Comparison of ENCODE assay signal across 1 cellular context in the genomic region with DNA sequence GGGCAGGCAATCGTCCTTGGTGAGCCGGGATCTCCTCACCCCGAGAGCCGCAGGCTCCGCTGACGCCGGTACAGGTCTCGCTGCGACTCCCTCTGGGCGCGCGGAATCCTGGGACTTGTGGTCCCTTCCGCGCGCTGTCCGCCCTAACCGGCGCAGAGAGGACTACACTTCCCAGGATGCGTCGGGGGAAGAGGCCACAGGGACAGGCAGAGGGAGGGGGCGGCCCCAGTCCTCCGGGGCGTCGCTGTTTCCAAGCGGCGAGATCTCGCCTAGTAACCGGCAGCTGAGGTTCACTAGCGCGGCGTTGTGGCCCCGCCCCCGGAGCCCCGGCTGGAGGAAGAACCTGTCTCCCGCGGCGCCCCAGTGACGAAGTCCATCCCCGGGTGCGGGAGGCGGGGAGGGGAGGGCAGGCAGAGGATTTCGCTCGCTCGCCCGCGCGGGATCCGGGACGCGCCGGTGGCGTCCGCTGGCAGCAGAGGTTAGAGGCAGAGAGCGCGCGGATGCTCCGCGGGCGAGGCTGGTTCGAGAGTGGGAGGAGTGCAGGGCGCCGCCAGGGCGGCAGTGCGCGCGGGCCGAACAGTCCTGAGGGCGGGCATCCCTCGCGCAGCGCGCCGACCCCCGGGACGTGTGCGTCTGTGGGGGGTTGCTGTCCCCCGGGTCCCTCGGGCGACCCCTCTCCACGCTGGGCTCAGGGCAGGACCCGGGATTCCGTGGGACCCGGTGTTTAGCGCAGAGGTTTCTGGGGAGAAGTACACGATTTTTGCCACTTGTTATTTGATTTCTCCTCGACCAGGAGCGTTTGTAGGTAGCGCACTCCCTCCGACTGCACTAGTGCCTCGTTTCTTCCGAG.
TF ChIP-seq lines count a peak whose summit lies in the region.

A gene (plus strand): TSS at position 363 of the 850 bp plus-strand sequence. CDS start 1,400 bp downstream, outside the sequence.

TF ChIP-seq in WTC11, 78 proteins besides CTCF, POLR2A, EP300 and RAD21 (continued from another document and continues in another):
- TF ChIP-seq ZNF317 (CRISPR knock-in tag; IDR thresholded peaks at IDR 0.05; ENCODE audit: borderline replicate concordance, low read depth) (no peak), TCF7 (CRISPR knock-in tag; IDR thresholded peaks at IDR 0.05; ENCODE audit: low read depth) (no peak), SOX15 (CRISPR knock-in tag; IDR thresholded peaks at IDR 0.05) (no peak), ZNF671 (CRISPR knock-in tag; IDR thresholded peaks at IDR 0.05) (no peak), OVOL2 (CRISPR knock-in tag; IDR thresholded peaks at IDR 0.05; ENCODE audit: borderline replicate concordance) (no peak), MYBL2 (CRISPR knock-in tag; IDR thresholded peaks at IDR 0.05) (no peak), PRRX2 (CRISPR knock-in tag; IDR thresholded peaks at IDR 0.05) (no peak), ZNF263 (CRISPR knock-in tag; IDR thresholded peaks at IDR 0.05; ENCODE audit: low read depth) (no peak), TEAD4 (CRISPR knock-in tag; IDR thresholded peaks at IDR 0.05) (no peak), ZBTB21 (CRISPR knock-in tag; IDR thresholded peaks at IDR 0.05; ENCODE audit: borderline replicate concordance) (no peak), ATF1 (CRISPR knock-in tag; IDR thresholded peaks at IDR 0.05) (no peak), GRHL2 (CRISPR knock-in tag; IDR thresholded peaks at IDR 0.05; ENCODE audit: insufficient replicate concordance, severe bottlenecking) (no peak), NFYB (CRISPR knock-in tag; conservative IDR thresholded peaks at IDR 0.05; ENCODE audit: low read depth) (no peak)
- TF ChIP-seq, protein P1, sequence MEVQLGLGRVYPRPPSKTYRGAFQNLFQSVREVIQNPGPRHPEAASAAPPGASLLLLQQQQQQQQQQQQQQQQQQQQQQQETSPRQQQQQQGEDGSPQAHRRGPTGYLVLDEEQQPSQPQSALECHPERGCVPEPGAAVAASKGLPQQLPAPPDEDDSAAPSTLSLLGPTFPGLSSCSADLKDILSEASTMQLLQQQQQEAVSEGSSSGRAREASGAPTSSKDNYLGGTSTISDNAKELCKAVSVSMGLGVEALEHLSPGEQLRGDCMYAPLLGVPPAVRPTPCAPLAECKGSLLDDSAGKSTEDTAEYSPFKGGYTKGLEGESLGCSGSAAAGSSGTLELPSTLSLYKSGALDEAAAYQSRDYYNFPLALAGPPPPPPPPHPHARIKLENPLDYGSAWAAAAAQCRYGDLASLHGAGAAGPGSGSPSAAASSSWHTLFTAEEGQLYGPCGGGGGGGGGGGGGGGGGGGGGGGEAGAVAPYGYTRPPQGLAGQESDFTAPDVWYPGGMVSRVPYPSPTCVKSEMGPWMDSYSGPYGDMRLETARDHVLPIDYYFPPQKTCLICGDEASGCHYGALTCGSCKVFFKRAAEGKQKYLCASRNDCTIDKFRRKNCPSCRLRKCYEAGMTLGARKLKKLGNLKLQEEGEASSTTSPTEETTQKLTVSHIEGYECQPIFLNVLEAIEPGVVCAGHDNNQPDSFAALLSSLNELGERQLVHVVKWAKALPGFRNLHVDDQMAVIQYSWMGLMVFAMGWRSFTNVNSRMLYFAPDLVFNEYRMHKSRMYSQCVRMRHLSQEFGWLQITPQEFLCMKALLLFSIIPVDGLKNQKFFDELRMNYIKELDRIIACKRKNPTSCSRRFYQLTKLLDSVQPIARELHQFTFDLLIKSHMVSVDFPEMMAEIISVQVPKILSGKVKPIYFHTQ (CRISPR knock-in tag; IDR thresholded peaks at IDR 0.05): no peak
- TF ChIP-seq, protein P2, sequence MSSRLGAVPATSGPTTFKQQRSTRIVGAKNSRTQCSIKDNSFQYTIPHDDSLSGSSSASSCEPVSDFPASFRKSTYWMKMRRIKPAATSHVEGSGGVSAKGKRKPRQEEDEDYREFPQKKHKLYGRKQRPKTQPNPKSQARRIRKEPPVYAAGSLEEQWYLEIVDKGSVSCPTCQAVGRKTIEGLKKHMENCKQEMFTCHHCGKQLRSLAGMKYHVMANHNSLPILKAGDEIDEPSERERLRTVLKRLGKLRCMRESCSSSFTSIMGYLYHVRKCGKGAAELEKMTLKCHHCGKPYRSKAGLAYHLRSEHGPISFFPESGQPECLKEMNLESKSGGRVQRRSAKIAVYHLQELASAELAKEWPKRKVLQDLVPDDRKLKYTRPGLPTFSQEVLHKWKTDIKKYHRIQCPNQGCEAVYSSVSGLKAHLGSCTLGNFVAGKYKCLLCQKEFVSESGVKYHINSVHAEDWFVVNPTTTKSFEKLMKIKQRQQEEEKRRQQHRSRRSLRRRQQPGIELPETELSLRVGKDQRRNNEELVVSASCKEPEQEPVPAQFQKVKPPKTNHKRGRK (CRISPR knock-in tag; IDR thresholded peaks at IDR 0.05; ENCODE audit: borderline replicate concordance): no peak
- TF ChIP-seq, protein P3, sequence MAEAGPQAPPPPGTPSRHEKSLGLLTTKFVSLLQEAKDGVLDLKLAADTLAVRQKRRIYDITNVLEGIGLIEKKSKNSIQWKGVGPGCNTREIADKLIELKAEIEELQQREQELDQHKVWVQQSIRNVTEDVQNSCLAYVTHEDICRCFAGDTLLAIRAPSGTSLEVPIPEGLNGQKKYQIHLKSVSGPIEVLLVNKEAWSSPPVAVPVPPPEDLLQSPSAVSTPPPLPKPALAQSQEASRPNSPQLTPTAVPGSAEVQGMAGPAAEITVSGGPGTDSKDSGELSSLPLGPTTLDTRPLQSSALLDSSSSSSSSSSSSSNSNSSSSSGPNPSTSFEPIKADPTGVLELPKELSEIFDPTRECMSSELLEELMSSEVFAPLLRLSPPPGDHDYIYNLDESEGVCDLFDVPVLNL (CRISPR knock-in tag; IDR thresholded peaks at IDR 0.05; ENCODE audit: borderline replicate concordance, low read depth): no peak
- TF ChIP-seq, protein P4, sequence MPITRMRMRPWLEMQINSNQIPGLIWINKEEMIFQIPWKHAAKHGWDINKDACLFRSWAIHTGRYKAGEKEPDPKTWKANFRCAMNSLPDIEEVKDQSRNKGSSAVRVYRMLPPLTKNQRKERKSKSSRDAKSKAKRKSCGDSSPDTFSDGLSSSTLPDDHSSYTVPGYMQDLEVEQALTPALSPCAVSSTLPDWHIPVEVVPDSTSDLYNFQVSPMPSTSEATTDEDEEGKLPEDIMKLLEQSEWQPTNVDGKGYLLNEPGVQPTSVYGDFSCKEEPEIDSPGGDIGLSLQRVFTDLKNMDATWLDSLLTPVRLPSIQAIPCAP (CRISPR knock-in tag; IDR thresholded peaks at IDR 0.05): no peak
- TF ChIP-seq, protein P5, sequence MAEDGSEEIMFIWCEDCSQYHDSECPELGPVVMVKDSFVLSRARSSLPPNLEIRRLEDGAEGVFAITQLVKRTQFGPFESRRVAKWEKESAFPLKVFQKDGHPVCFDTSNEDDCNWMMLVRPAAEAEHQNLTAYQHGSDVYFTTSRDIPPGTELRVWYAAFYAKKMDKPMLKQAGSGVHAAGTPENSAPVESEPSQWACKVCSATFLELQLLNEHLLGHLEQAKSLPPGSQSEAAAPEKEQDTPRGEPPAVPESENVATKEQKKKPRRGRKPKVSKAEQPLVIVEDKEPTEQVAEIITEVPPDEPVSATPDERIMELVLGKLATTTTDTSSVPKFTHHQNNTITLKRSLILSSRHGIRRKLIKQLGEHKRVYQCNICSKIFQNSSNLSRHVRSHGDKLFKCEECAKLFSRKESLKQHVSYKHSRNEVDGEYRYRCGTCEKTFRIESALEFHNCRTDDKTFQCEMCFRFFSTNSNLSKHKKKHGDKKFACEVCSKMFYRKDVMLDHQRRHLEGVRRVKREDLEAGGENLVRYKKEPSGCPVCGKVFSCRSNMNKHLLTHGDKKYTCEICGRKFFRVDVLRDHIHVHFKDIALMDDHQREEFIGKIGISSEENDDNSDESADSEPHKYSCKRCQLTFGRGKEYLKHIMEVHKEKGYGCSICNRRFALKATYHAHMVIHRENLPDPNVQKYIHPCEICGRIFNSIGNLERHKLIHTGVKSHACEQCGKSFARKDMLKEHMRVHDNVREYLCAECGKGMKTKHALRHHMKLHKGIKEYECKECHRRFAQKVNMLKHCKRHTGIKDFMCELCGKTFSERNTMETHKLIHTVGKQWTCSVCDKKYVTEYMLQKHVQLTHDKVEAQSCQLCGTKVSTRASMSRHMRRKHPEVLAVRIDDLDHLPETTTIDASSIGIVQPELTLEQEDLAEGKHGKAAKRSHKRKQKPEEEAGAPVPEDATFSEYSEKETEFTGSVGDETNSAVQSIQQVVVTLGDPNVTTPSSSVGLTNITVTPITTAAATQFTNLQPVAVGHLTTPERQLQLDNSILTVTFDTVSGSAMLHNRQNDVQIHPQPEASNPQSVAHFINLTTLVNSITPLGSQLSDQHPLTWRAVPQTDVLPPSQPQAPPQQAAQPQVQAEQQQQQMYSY (CRISPR knock-in tag; IDR thresholded peaks at IDR 0.05): no peak
- TF ChIP-seq, protein P6, sequence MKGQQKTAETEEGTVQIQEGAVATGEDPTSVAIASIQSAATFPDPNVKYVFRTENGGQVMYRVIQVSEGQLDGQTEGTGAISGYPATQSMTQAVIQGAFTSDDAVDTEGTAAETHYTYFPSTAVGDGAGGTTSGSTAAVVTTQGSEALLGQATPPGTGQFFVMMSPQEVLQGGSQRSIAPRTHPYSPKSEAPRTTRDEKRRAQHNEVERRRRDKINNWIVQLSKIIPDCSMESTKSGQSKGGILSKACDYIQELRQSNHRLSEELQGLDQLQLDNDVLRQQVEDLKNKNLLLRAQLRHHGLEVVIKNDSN (CRISPR knock-in tag; IDR thresholded peaks at IDR 0.05): no peak; the same call in 1 of the 2 replicates
- TF ChIP-seq, protein P7, sequence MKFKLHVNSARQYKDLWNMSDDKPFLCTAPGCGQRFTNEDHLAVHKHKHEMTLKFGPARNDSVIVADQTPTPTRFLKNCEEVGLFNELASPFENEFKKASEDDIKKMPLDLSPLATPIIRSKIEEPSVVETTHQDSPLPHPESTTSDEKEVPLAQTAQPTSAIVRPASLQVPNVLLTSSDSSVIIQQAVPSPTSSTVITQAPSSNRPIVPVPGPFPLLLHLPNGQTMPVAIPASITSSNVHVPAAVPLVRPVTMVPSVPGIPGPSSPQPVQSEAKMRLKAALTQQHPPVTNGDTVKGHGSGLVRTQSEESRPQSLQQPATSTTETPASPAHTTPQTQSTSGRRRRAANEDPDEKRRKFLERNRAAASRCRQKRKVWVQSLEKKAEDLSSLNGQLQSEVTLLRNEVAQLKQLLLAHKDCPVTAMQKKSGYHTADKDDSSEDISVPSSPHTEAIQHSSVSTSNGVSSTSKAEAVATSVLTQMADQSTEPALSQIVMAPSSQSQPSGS (CRISPR knock-in tag; IDR thresholded peaks at IDR 0.05; ENCODE audit: borderline replicate concordance, low read depth): no peak
- TF ChIP-seq, protein P8, sequence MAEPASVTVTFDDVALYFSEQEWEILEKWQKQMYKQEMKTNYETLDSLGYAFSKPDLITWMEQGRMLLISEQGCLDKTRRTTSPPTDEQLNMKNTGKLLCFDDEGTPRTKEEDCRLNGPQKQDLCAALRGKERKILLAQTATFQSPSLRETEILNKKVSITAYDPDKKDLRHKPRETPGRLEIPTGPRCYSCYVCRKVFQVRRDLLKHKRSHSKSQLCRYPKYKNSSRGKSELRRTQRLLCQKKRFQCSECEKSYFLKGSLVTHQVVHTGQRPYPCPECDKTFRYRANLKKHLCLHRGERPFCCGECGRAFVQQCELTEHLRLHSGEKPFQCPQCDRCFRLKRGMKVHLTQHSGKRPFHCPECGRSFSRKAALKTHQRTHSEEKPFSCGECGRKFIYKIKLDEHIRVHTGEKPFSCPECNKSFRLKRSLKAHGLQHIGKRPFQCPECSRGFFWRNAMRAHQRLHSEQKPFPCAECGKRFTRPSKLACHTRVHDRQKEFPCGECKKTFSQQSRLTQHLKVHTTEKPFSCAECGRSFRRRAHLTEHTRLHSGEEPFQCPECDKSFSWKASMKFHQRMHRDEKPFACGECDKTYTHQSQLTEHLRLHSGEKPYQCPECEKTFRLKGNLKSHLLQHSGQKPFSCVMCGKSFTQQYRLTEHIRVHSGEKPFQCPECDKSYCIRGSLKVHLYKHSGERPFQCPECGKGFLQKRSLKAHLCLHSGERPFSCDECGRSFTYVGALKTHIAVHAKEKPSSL (CRISPR knock-in tag; conservative IDR thresholded peaks at IDR 0.05): no peak
- TF ChIP-seq, protein P9, sequence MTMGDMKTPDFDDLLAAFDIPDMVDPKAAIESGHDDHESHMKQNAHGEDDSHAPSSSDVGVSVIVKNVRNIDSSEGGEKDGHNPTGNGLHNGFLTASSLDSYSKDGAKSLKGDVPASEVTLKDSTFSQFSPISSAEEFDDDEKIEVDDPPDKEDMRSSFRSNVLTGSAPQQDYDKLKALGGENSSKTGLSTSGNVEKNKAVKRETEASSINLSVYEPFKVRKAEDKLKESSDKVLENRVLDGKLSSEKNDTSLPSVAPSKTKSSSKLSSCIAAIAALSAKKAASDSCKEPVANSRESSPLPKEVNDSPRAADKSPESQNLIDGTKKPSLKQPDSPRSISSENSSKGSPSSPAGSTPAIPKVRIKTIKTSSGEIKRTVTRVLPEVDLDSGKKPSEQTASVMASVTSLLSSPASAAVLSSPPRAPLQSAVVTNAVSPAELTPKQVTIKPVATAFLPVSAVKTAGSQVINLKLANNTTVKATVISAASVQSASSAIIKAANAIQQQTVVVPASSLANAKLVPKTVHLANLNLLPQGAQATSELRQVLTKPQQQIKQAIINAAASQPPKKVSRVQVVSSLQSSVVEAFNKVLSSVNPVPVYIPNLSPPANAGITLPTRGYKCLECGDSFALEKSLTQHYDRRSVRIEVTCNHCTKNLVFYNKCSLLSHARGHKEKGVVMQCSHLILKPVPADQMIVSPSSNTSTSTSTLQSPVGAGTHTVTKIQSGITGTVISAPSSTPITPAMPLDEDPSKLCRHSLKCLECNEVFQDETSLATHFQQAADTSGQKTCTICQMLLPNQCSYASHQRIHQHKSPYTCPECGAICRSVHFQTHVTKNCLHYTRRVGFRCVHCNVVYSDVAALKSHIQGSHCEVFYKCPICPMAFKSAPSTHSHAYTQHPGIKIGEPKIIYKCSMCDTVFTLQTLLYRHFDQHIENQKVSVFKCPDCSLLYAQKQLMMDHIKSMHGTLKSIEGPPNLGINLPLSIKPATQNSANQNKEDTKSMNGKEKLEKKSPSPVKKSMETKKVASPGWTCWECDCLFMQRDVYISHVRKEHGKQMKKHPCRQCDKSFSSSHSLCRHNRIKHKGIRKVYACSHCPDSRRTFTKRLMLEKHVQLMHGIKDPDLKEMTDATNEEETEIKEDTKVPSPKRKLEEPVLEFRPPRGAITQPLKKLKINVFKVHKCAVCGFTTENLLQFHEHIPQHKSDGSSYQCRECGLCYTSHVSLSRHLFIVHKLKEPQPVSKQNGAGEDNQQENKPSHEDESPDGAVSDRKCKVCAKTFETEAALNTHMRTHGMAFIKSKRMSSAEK (CRISPR knock-in tag; IDR thresholded peaks at IDR 0.05; ENCODE audit: borderline replicate concordance): no peak
- TF ChIP-seq, protein P10, sequence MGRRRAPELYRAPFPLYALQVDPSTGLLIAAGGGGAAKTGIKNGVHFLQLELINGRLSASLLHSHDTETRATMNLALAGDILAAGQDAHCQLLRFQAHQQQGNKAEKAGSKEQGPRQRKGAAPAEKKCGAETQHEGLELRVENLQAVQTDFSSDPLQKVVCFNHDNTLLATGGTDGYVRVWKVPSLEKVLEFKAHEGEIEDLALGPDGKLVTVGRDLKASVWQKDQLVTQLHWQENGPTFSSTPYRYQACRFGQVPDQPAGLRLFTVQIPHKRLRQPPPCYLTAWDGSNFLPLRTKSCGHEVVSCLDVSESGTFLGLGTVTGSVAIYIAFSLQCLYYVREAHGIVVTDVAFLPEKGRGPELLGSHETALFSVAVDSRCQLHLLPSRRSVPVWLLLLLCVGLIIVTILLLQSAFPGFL (CRISPR knock-in tag; IDR thresholded peaks at IDR 0.05; ENCODE audit: borderline replicate concordance): no peak
